ENCODE assay signal across 1 cellular context in genomic region chr21:33686386-33686785, GRCh38.
TF ChIP-seq lines count a peak whose summit lies in the region.

No MANE protein-coding gene starts in this region.

TF ChIP-seq in HCT116, 20 proteins besides CTCF, POLR2A, EP300 and RAD21 (continued from another document):
- TF ChIP-seq REST (IDR thresholded peaks at IDR 0.05; ENCODE audit: low read depth) = no peak
- no peak for TF ChIP-seq JUND (IDR thresholded peaks at IDR 0.05)
- no peak for TF ChIP-seq SIN3A (IDR thresholded peaks at IDR 0.05; ENCODE audit: low read depth)
- TF ChIP-seq ZFX (IDR thresholded peaks at IDR 0.05) = no peak
- TF ChIP-seq EZH2 (IDR thresholded peaks at IDR 0.05) = no peak
- TF ChIP-seq ZNF274 (IDR thresholded peaks at IDR 0.05; ENCODE audit: low read depth, low read length) = no peak
